ENCODE assay signal across 8 cellular contexts in genomic region chr6:122789862-122790739, GRCh38. TPM values are rescaled to one million over a fixed set of nuclear protein-coding genes. Genes with fewer than 3 reads are reported as not detected.
DNase-seq lines count a peak whose midpoint lies in the region; ATAC-seq and TF ChIP-seq lines count a peak whose summit lies in the region.

No MANE protein-coding gene starts in this region.

- H3K9ac ChIP-seq in iPS-18a (ENCODE audit: low read length), result peak overlapping the region; percentile 69

- no peak for TF ChIP-seq POLR2A in sigmoid colon (IDR thresholded peaks at IDR 0.05)

- no peaks in the 10 kb centered on the region for H3K4me1 ChIP-seq in ascending aorta
- peaks cover 37% of the 10 kb centered on the region for H3K4me1 ChIP-seq in iPS-18a (ENCODE audit: control insufficient read depth, low read depth, low read length)
- peaks cover 0 to 24% (median 17%) of the 10 kb centered on the region in 4 donors for H3K4me1 ChIP-seq in sigmoid colon

- no peaks in the 10 kb centered on the region for H3K36me3 ChIP-seq in ascending aorta
- H3K36me3 ChIP-seq in iPS-18a (ENCODE audit: control insufficient read depth, low read depth, low read length), result no peaks in the 10 kb centered on the region
- H3K36me3 ChIP-seq in sigmoid colon, result no peaks in the 10 kb centered on the region

- H3K27me3 ChIP-seq in ascending aorta (no peaks in the 10 kb centered on the region), iPS-18a (ENCODE audit: control insufficient read depth, insufficient read depth, low read length) (peaks cover 36% of the 10 kb centered on the region), sigmoid colon (no peaks in the 10 kb centered on the region)

- peak overlapping the region; percentile 91 to 97 for H3K4me3 Mint-ChIP-seq in CD14-positive monocyte

- intact Hi-C loops in CD14-positive monocyte (cut with micrococcal nuclease), result loop anchor here in 1 of 2 donors (5.0 kb wide), 1 partner anchor 38 kb away; no protein-coding TSS in a partner anchor
- intact Hi-C loops in ascending aorta (cut with DNase I), result no loop called here
- intact Hi-C loops in sigmoid colon (cut with DNase I), result loop anchor here (5.0 kb wide), 1 partner anchor 48 kb away; no protein-coding TSS in a partner anchor

- H3K9me3 Mint-ChIP-seq in CD14-positive monocyte, result peaks cover 0 to 3% (median 0%) of the 10 kb centered on the region in 7 donors

- TF ChIP-seq CTCF in CD14-positive monocyte (IDR thresholded peaks at IDR 0.05), result no peak
- TF ChIP-seq CTCF in ascending aorta (IDR thresholded peaks at IDR 0.05), result no peak
- no peak for TF ChIP-seq CTCF in sigmoid colon (IDR thresholded peaks at IDR 0.05)

- H3K4me1 Mint-ChIP-seq in CD14-positive monocyte, result peaks cover 40% of the 10 kb centered on the region

- TF ChIP-seq EP300 in sigmoid colon (IDR thresholded peaks at IDR 0.05), result no peak

- H3K4me3 ChIP-seq in ascending aorta, result peak overlapping the region; percentile 80 to 83
- H3K4me3 ChIP-seq in iPS-18a (ENCODE audit: low read length), result peak overlapping the region; percentile 78
- peak overlapping the region; percentile 74 to 80 (median 74) for H3K4me3 ChIP-seq in sigmoid colon

- peaks cover 6 to 29% of the 10 kb centered on the region in 2 donors for H3K36me3 Mint-ChIP-seq in CD14-positive monocyte

- DNase-seq in CD14-positive monocyte (ENCODE audit: low spot score) (peak; percentile 76), NCI-H526 (lab: John Stamatoyannopoulos, UW) (peak; percentile 48 to 71), ascending aorta (ENCODE audit: low spot score in 2 of 2) (peak in 1 of 2 donors; percentile 63), sigmoid colon (no peak), cerebellar nuclear complex (lab: John Stamatoyannopoulos, UW) (no peak)

- H3K9me3 ChIP-seq in ascending aorta (no peaks in the 10 kb centered on the region), iPS-18a (ENCODE audit: control insufficient read depth, low read depth, low read length) (no peaks in the 10 kb centered on the region), sigmoid colon (no peaks in the 10 kb centered on the region)

- peak; percentile 67 for ATAC-seq in GM18868 (IDR thresholded peaks at IDR 0.05; ENCODE audit: unreplicated experiment)
- ATAC-seq in HG03060 (IDR thresholded peaks at IDR 0.05; ENCODE audit: low read depth, unreplicated experiment), result peak; percentile 60

- H3K27ac ChIP-seq in ascending aorta (peak overlapping the region; percentile 66 to 92), iPS-18a (ENCODE audit: low read length) (peak overlapping the region; percentile 19), sigmoid colon (peak overlapping the region; percentile 92 to 98 (median 94))

- H3K27me3 Mint-ChIP-seq in CD14-positive monocyte (ENCODE audit: low read depth in 3 of 3), result peaks cover 30 to 39% (median 39%) of the 10 kb centered on the region in 3 donors

- peak overlapping the region; percentile 94 to 99 (median 97) for H3K27ac Mint-ChIP-seq in CD14-positive monocyte

- WGBS in sigmoid colon, 2 donors, result 2 to 6% methylated on average over 27 of the region's 27 CpGs

RNA-seq across cellular contexts. Expression of gene SMPDL3A, which starts 1.0 kb away (rescaled TPM):
- polyA plus RNA-seq in CD14-positive monocyte (10 to 100 TPM; 21.3 to 30.1 TPM), sigmoid colon (10 to 100 TPM; 36.1 to 91.3 (median 76.9) TPM)
- total RNA-seq in ascending aorta (2.7 TPM), sigmoid colon (10 to 100 TPM in 2 of 4 donors, 1 to 10 TPM in 2; 6.4 to 11.9 (median 10.1) TPM)

RNA-seq across cellular contexts. Expression of gene FABP7, which starts 10.6 kb away (rescaled TPM):
- not detected for polyA plus RNA-seq in CD14-positive monocyte
- not detected for total RNA-seq in ascending aorta
- not detected for total RNA-seq in sigmoid colon
- polyA plus RNA-seq in sigmoid colon, result not detected

Comparison
In these comparisons a context has a peak if more than half of its experiments do, and no peak if none do; other contexts are left out.
1. DNase-seq: peak in CD14-positive monocyte (single experiment) and NCI-H526 (2 of 2); none in sigmoid colon (single experiment) and cerebellar nuclear complex (0 of 2).
2. H3K27ac ChIP-seq: peak in every context shown above with its lines; median percentile 94 in sigmoid colon; 79 in ascending aorta; 19 in iPS-18a.
3. Peak in every context shown above with its lines, with median percentiles within 50 percentile points of each other: H3K4me3 ChIP-seq.